In genomic region chr3:52039846-52040245, GRCh38 we compare ENCODE assay signal across 15 cellular contexts. TPM values are rescaled to one million over a fixed set of nuclear protein-coding genes. Genes with fewer than 3 reads are reported as not detected.
DNase-seq lines count a peak whose midpoint lies in the region; ATAC-seq and TF ChIP-seq lines count a peak whose summit lies in the region.
"Had no signal": no experiment of that assay in that cellular context is flagged by ENCODE, and none has a peak within 500 bp of the region (broad histone marks: within the 10 kb centered on the region; RNA-seq: fewer than 3 reads in every experiment).

No MANE protein-coding gene starts in this region.

- DNase-seq in ELF-1 (ENCODE audit: low read depth, low spot score) (peak; percentile 45), cardiac fibroblast (ENCODE audit: low read depth in 2 of 2) (peak; percentile 56 to 58), hepatocyte (ENCODE audit: low spot score) (peak; percentile 39), psoas muscle (peak; percentile 64 to 86), cerebellar nuclear complex (lab: John Stamatoyannopoulos, UW) (no peak), GM19238 (ENCODE audit: insufficient read length, low spot score) (no peak)
- DNase-seq: activated T-cell treated with anti-CD3 and anti-CD28 coated beads, Interleukin-2, amount 50 U/mL, for 24 hours; islet precursor cell; Kasumi-1; spleen; stimulated activated naive B cell treated with anti-CD40 and anti-IgM and Interleukin-4, amounts not matched to agents 10 μg/mL and 1 μg/mL and 100 μg/mL, for 72 hours; T1000 had no signal

- no peaks in the 10 kb centered on the region for H3K9me2 ChIP-seq in hepatocyte (replicated peaks; ENCODE audit: insufficient read depth)

- H3K9me3 ChIP-seq in hepatocyte (ENCODE audit: low read depth), result no peaks in the 10 kb centered on the region
- H3K9me3 ChIP-seq in psoas muscle, result no peaks in the 10 kb centered on the region
- H3K9me3 ChIP-seq: spleen had no signal

- no peaks in the 10 kb centered on the region for H4K20me1 ChIP-seq in hepatocyte (ENCODE audit: insufficient read depth, poor library complexity, severe bottlenecking)

- ATAC-seq in psoas muscle (peak; percentile 68 to 79 (median 74)), HG02623 (IDR thresholded peaks at IDR 0.05; ENCODE audit: unreplicated experiment) (no peak), GM19463 (IDR thresholded peaks at IDR 0.05; ENCODE audit: unreplicated experiment) (no peak)
- ATAC-seq: stimulated activated naive B cell treated with anti-CD40 and anti-IgM and Interleukin-4, amounts not matched to agents 10 μg/mL and 1 μg/mL and 100 μg/mL, for 72 hours had no signal

- H3K4me3 ChIP-seq in cardiac fibroblast (replicated peaks in 1 of 2; ENCODE audit: low read depth in 2 of 2, low read length in 2 of 2), result no peak overlapping the region
- H3K4me3 ChIP-seq in hepatocyte, result no peak overlapping the region
- no peak overlapping the region for H3K4me3 ChIP-seq in psoas muscle
- H3K4me3 ChIP-seq: spleen had no signal

- H3K27me3 ChIP-seq in hepatocyte, result no peaks in the 10 kb centered on the region
- H3K27me3 ChIP-seq in psoas muscle (ENCODE audit: insufficient read depth in 3 of 3, low read length in 2 of 3), result no peaks in the 10 kb centered on the region
- H3K27me3 ChIP-seq: spleen had no signal

- intact Hi-C loops in psoas muscle (cut with DNase I), result no loop called here

- TF ChIP-seq CTCF in cardiac fibroblast (IDR thresholded peaks at IDR 0.05; ENCODE audit: low read depth, low read length), result no peak
- no peak for TF ChIP-seq CTCF in hepatocyte (IDR thresholded peaks at IDR 0.05; ENCODE audit: poor library complexity)
- no peak for TF ChIP-seq CTCF in psoas muscle (IDR thresholded peaks at IDR 0.05)

- H3K79me2 ChIP-seq in hepatocyte, result no peaks in the 10 kb centered on the region

- no peaks in the 10 kb centered on the region for H3K36me3 ChIP-seq in hepatocyte (replicated peaks; ENCODE audit: insufficient read depth, low read depth)
- H3K36me3 ChIP-seq in psoas muscle (ENCODE audit: insufficient read depth in 1 of 2, low read depth in 1 of 2), result no peaks in the 10 kb centered on the region
- H3K36me3 ChIP-seq: spleen had no signal

- no peak overlapping the region for H3K27ac ChIP-seq in hepatocyte
- peak overlapping the region; percentile 48 for H3K27ac ChIP-seq in psoas muscle
- H3K27ac ChIP-seq: C4-2B had no signal

- H2AFZ ChIP-seq in hepatocyte, result no peak overlapping the region

- H3K4me1 ChIP-seq in hepatocyte (ENCODE audit: insufficient read depth) (peaks cover 8% of the 10 kb centered on the region), psoas muscle (peaks cover 16% of the 10 kb centered on the region)

- H3K4me2 ChIP-seq in hepatocyte, result no peak overlapping the region

- WGBS in hepatocyte (ENCODE audit: low lambda C conversion rate, missing lambda C conversion rate), result 93% methylated on average over 9 of the region's 17 CpGs
- WGBS in psoas muscle, 3 donors, result 17 to 38% (median 31%) methylated on average over 17 of the region's 17 CpGs

RNA-seq across cellular contexts. Expression of gene DUSP7, which starts 16.5 kb away (rescaled TPM):
- total RNA-seq in hepatocyte (13.1 and 13.8 TPM in 2 replicates), psoas muscle (10 to 100 TPM in 3 of 4 donors, 1 to 10 TPM in 1; 9.7 to 31.9 (median 17.1) TPM)
- polyA plus RNA-seq in hepatocyte (5.9 and 6.4 TPM in 2 replicates), psoas muscle (10 to 100 TPM in 2 of 3 donors, 1 to 10 TPM in 1; 7.4 to 27.6 (median 15.7) TPM)

RNA-seq across cellular contexts. Expression of gene RPL29, which starts 44.2 kb away (rescaled TPM):
- total RNA-seq in hepatocyte, result 981 and 1,184 TPM in 2 replicates
- 786 and 812 TPM in 2 replicates for polyA plus RNA-seq in hepatocyte
- 1,000 to 10,000 TPM; 1,113 to 1,294 (median 1,226) TPM for total RNA-seq in psoas muscle
- 1,000 to 10,000 TPM; 2,395 to 2,767 (median 2,598) TPM for polyA plus RNA-seq in psoas muscle

RNA-seq across cellular contexts. Expression of gene ACY1, which starts 56.5 kb away (rescaled TPM):
- total RNA-seq in hepatocyte, result 114 and 164 TPM in 2 replicates
- 148 and 183 TPM in 2 replicates for polyA plus RNA-seq in hepatocyte
- total RNA-seq in psoas muscle, result 10 to 100 TPM; 29.4 to 56.5 (median 38.5) TPM
- 10 to 100 TPM; 19.9 to 59.3 (median 25.8) TPM for polyA plus RNA-seq in psoas muscle

Comparison
In these comparisons a context has a peak if more than half of its experiments do, and no peak if none do; other contexts are left out.
1. DNase-seq: peak in ELF-1 (single experiment), cardiac fibroblast (2 of 2), hepatocyte (single experiment) and psoas muscle (2 of 2); none in cerebellar nuclear complex (0 of 2) and GM19238 (single experiment).
2. ATAC-seq: peak in psoas muscle (4 of 4); none in HG02623 (single experiment) and GM19463 (single experiment).